In genomic region chr1:1724035-1724864, GRCh38 we compare ENCODE assay signal across 1 cellular context.
TF ChIP-seq lines count a peak whose summit lies in the region.

CDK11A (minus strand) TSS chr1:1724357; CDS start chr1:1722818, 1,539 bp downstream.

TF ChIP-seq in GM12878, 131 proteins besides CTCF, POLR2A, EP300 and RAD21 (continued from another document and continues in another):
- TF ChIP-seq NKRF (conservative IDR thresholded peaks at IDR 0.05), result peak; percentile 96
- TF ChIP-seq IKZF1 (conservative IDR thresholded peaks at IDR 0.05), result peak; percentile 84
- TF ChIP-seq ELK1 (IDR thresholded peaks at IDR 0.05; ENCODE audit: low read depth, low read length), result peak; percentile 77; the same call in 1 of the 2 replicates
- peak; percentile 99 for TF ChIP-seq CREM (IDR thresholded peaks at IDR 0.05; ENCODE audit: low read depth)
- TF ChIP-seq GABPA (IDR thresholded peaks at IDR 0.05; ENCODE audit: low read depth), result peak; percentile 89
- TF ChIP-seq SRF (IDR thresholded peaks at IDR 0.05; ENCODE audit: low read depth in 2 of 2, low read length in 2 of 2), result peak in 1 of 2 experiments; percentile 82; a peak in 2 of 4 replicates
- peak; percentile 94 for TF ChIP-seq E2F8 (IDR thresholded peaks at IDR 0.05; ENCODE audit: low read depth, partially characterized antibody)
- TF ChIP-seq RELB (IDR thresholded peaks at IDR 0.05; ENCODE audit: low read depth), result peak; percentile 92
- TF ChIP-seq MXI1 (IDR thresholded peaks at IDR 0.05; ENCODE audit: low read depth, low read length), result peak; percentile 76; the same call in 1 of the 2 replicates
- TF ChIP-seq CREB1 (IDR thresholded peaks at IDR 0.05; ENCODE audit: low read depth), result peak; percentile 99
- TF ChIP-seq ETV6 (conservative IDR thresholded peaks at IDR 0.05 in 1 of 2, IDR thresholded peaks at IDR 0.05 in 1 of 2; ENCODE audit: borderline replicate concordance in 1 of 2, low read depth in 1 of 2), result 0 out of 4 replicates have a peak, but pooled peaks of 1 of the 2 experiments have one; percentile 22
- TF ChIP-seq CHD2 (IDR thresholded peaks at IDR 0.05; ENCODE audit: borderline replicate concordance, low read depth, low read length), result 0 out of 2 replicates have a peak, but pooled peaks have one; percentile 50
- peak; percentile 52 for TF ChIP-seq KLF5 (IDR thresholded peaks at IDR 0.05; ENCODE audit: partially characterized antibody)
- TF ChIP-seq SP1 (IDR thresholded peaks at IDR 0.05; ENCODE audit: low read depth, low read length), result peak; percentile 24
- peak; percentile 44 for TF ChIP-seq SMAD5 (IDR thresholded peaks at IDR 0.05; ENCODE audit: low read depth)
- TF ChIP-seq NR2C1 (IDR thresholded peaks at IDR 0.05), result peak; percentile 96
- peak; percentile 64 for TF ChIP-seq MLLT1 (IDR thresholded peaks at IDR 0.05)
- peak; percentile 80 for TF ChIP-seq GATAD2B (conservative IDR thresholded peaks at IDR 0.05; ENCODE audit: low read depth)
- TF ChIP-seq MTA2 (IDR thresholded peaks at IDR 0.05; ENCODE audit: low read depth), result peak; percentile 52
- peak; percentile 60; the same call in 1 of the 2 replicates for TF ChIP-seq LARP7 (IDR thresholded peaks at IDR 0.05)
- TF ChIP-seq E4F1 (IDR thresholded peaks at IDR 0.05; ENCODE audit: borderline replicate concordance, partially characterized antibody), result peak; percentile 85
- TF ChIP-seq RUNX3 (IDR thresholded peaks at IDR 0.05; ENCODE audit: low read length), result peak; percentile 24; the same call in 1 of the 2 replicates
- peak; percentile 80 for TF ChIP-seq FOXK2 (IDR thresholded peaks at IDR 0.05)
- peak; percentile 59 for TF ChIP-seq SIX5 (IDR thresholded peaks at IDR 0.05; ENCODE audit: low read depth, low read length, severe bottlenecking)
- peak; percentile 17; the same call in 1 of the 2 replicates for TF ChIP-seq CBFB (IDR thresholded peaks at IDR 0.05; ENCODE audit: low read depth)
- TF ChIP-seq ZBTB11 (CRISPR knock-in tag; IDR thresholded peaks at IDR 0.05), result 0 out of 2 replicates have a peak, but pooled peaks have one; percentile 14
- TF ChIP-seq ATF3 (IDR thresholded peaks at IDR 0.05; ENCODE audit: borderline replicate concordance, extremely low read depth, low read depth, low read length), result peak; percentile 89; the same call in 1 of the 2 replicates
- peak; percentile 71 for TF ChIP-seq SIN3A (IDR thresholded peaks at IDR 0.05; ENCODE audit: low read depth, low read length)
- peak; percentile 44; the same call in 1 of the 2 replicates for TF ChIP-seq ZNF687 (IDR thresholded peaks at IDR 0.05)
- 0 out of 2 replicates have a peak, but pooled peaks have one; percentile 9 for TF ChIP-seq TBL1XR1 (IDR thresholded peaks at IDR 0.05; ENCODE audit: low read depth, low read length)
- peak; percentile 55 for TF ChIP-seq PKNOX1 (IDR thresholded peaks at IDR 0.05)
- 0 out of 2 replicates have a peak, but pooled peaks have one; percentile 21 for TF ChIP-seq TAF1 (IDR thresholded peaks at IDR 0.05; ENCODE audit: borderline replicate concordance, low read depth, low read length)
- peak; percentile 72 for TF ChIP-seq ATF7 (IDR thresholded peaks at IDR 0.05; ENCODE audit: low read depth)
